Comparison of ENCODE assay signal across 1 cellular context in the genomic region with DNA sequence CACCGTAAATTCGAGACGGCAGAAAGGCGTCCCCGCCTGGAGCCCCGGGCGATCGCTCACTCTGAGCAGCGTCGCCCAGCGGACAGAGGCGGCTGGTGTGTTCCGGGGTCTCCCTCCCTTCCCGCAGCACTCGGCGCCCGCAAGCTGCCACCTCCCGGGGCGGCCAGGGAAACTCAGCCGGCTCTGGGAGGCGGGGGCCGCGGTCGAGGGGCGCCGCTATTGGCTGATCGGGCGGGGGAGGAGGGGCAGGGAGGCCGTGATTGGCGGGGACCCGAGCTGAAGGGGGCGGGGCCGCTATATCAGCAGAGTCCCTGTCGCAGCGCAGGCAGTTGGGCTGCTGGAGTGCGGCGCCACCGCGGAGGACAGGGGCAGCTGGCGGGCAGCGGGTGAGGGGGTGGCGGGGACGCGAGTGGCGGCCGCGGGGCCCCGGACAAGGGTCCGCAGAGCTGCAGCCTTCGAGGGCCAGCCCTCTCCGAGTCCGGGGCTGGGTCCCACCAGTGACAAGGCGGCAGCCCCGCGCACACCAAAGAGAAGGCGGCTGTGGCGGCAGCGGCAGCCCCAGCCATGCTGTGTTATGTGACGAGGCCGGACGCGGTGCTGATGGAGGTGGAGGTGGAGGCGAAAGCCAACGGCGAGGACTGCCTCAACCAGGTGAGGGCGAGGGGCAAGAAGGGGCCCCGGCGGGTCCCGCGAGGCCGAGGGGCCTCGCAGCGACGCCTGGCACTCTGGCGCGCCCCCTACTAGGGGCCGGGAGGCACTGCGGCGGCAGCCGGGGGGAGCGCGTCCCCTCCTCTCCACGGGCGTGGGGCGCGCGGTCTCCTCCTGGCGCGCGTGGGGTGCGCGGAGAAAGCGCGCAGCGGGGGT.
A peak's percentile ranks its signal among the peaks of the same experiment; 100 is the strongest.
TF ChIP-seq lines count a peak whose summit lies in the region.

TSS of gene MYLIP (plus strand) at position 328 of the 864 bp plus-strand sequence. CDS start at position 565, 237 bp downstream.

TF ChIP-seq in HepG2, 621 proteins besides CTCF, POLR2A, EP300 and RAD21 (continued from another document and continues in another):
- peak; percentile 54; the same call in 1 of the 2 replicates for TF ChIP-seq NR0B2 (CRISPR knock-in tag; IDR thresholded peaks at IDR 0.05)
- TF ChIP-seq ARID4A (CRISPR knock-in tag; IDR thresholded peaks at IDR 0.05; ENCODE audit: borderline replicate concordance): peak; percentile 90
- TF ChIP-seq ONECUT2 (CRISPR knock-in tag; IDR thresholded peaks at IDR 0.05): peak; percentile 9; the same call in 1 of the 2 replicates
- no peak for TF ChIP-seq FLYWCH1 (CRISPR knock-in tag; IDR thresholded peaks at IDR 0.05)
- TF ChIP-seq DBP (CRISPR knock-in tag; IDR thresholded peaks at IDR 0.05; ENCODE audit: not compliant biosample characterization): peak; percentile 72
- TF ChIP-seq ZNF616 (CRISPR knock-in tag; IDR thresholded peaks at IDR 0.05; ENCODE audit: low read depth): peak; percentile 88
- peak; percentile 53; the same call in 1 of the 2 replicates for TF ChIP-seq ZNF784 (CRISPR knock-in tag; IDR thresholded peaks at IDR 0.05; ENCODE audit: borderline replicate concordance)
- peak; percentile 34; the same call in 1 of the 2 replicates for TF ChIP-seq XBP1 (CRISPR knock-in tag; IDR thresholded peaks at IDR 0.05)
- peak; percentile 82; the same call in 1 of the 2 replicates for TF ChIP-seq ZNF703 (CRISPR knock-in tag; IDR thresholded peaks at IDR 0.05; ENCODE audit: borderline replicate concordance)
- TF ChIP-seq ZNF34 (CRISPR knock-in tag; IDR thresholded peaks at IDR 0.05; ENCODE audit: borderline replicate concordance): no peak
- peak; percentile 97 for TF ChIP-seq FOXC1 (CRISPR knock-in tag; IDR thresholded peaks at IDR 0.05; ENCODE audit: borderline replicate concordance)
- TF ChIP-seq ZNF83 (CRISPR knock-in tag; IDR thresholded peaks at IDR 0.05; ENCODE audit: borderline replicate concordance): no peak; the same call in 1 of the 2 replicates
- TF ChIP-seq ZNF580 (CRISPR knock-in tag; IDR thresholded peaks at IDR 0.05; ENCODE audit: borderline replicate concordance, low read depth): peak; percentile 90; the same call in 1 of the 2 replicates
- no peak for TF ChIP-seq ZSCAN29 (CRISPR knock-in tag; conservative IDR thresholded peaks at IDR 0.05)
- TF ChIP-seq ZNF772 (CRISPR knock-in tag; IDR thresholded peaks at IDR 0.05): peak; percentile 80
- peak; percentile 95 for TF ChIP-seq RNF2 (conservative IDR thresholded peaks at IDR 0.05; ENCODE audit: low read depth)
- TF ChIP-seq ZMYM2 (CRISPR knock-in tag; IDR thresholded peaks at IDR 0.05): no peak
- TF ChIP-seq, protein P1, sequence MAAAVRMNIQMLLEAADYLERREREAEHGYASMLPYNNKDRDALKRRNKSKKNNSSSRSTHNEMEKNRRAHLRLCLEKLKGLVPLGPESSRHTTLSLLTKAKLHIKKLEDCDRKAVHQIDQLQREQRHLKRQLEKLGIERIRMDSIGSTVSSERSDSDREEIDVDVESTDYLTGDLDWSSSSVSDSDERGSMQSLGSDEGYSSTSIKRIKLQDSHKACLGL (CRISPR knock-in tag; IDR thresholded peaks at IDR 0.05): peak; percentile 61; the same call in 1 of the 2 replicates
- TF ChIP-seq TOE1 (CRISPR knock-in tag; IDR thresholded peaks at IDR 0.05): peak; percentile 52; the same call in 1 of the 2 replicates
- peak; percentile 82; the same call in 1 of the 2 replicates for TF ChIP-seq NFKBIZ (CRISPR knock-in tag; IDR thresholded peaks at IDR 0.05)
- peak; percentile 87; the same call in 1 of the 2 replicates for TF ChIP-seq BORCS8-MEF2B (CRISPR knock-in tag; IDR thresholded peaks at IDR 0.05)
- peak; percentile 69 for TF ChIP-seq THAP11 (CRISPR knock-in tag; IDR thresholded peaks at IDR 0.05)
- TF ChIP-seq ZNF337 (CRISPR knock-in tag; IDR thresholded peaks at IDR 0.05; ENCODE audit: borderline replicate concordance, low read depth): peak; percentile 84; the same call in 1 of the 2 replicates
- TF ChIP-seq SRSF1 (optimal IDR thresholded peaks at IDR 0.05; ENCODE audit: low read depth, low read length): no peak
- TF ChIP-seq EEA1 (CRISPR knock-in tag; IDR thresholded peaks at IDR 0.05; ENCODE audit: borderline replicate concordance): peak; percentile 93; the same call in 1 of the 2 replicates
- TF ChIP-seq ZNF768 (CRISPR knock-in tag; IDR thresholded peaks at IDR 0.05): peak; percentile 78
- TF ChIP-seq, protein P2, sequence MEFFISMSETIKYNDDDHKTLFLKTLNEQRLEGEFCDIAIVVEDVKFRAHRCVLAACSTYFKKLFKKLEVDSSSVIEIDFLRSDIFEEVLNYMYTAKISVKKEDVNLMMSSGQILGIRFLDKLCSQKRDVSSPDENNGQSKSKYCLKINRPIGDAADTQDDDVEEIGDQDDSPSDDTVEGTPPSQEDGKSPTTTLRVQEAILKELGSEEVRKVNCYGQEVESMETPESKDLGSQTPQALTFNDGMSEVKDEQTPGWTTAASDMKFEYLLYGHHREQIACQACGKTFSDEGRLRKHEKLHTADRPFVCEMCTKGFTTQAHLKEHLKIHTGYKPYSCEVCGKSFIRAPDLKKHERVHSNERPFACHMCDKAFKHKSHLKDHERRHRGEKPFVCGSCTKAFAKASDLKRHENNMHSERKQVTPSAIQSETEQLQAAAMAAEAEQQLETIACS (CRISPR knock-in tag; IDR thresholded peaks at IDR 0.05): peak; percentile 54; the same call in 1 of the 2 replicates
- peak in 1 of 2 experiments; percentile 97; a peak in 2 of 4 replicates for TF ChIP-seq KLF16 (CRISPR knock-in tag; IDR thresholded peaks at IDR 0.05)
- TF ChIP-seq ZNF577 (CRISPR knock-in tag; IDR thresholded peaks at IDR 0.05; ENCODE audit: borderline replicate concordance, low read depth): no peak
- peak; percentile 73; the same call in 1 of the 2 replicates for TF ChIP-seq ZNF335 (CRISPR knock-in tag; IDR thresholded peaks at IDR 0.05)
- no peak for TF ChIP-seq ASH2L (IDR thresholded peaks at IDR 0.05; ENCODE audit: insufficient read length, low read depth, low read length)
- TF ChIP-seq ZNF766 (CRISPR knock-in tag; IDR thresholded peaks at IDR 0.05; ENCODE audit: borderline replicate concordance): peak; percentile 86; the same call in 1 of the 2 replicates
- TF ChIP-seq ZNF30 (CRISPR knock-in tag; IDR thresholded peaks at IDR 0.05): 0 out of 2 replicates have a peak, but pooled peaks have one; percentile 28
- peak; percentile 91 for TF ChIP-seq ZFY (CRISPR knock-in tag; IDR thresholded peaks at IDR 0.05)
- peak; percentile 79; the same call in 1 of the 2 replicates for TF ChIP-seq ZNF329 (CRISPR knock-in tag; IDR thresholded peaks at IDR 0.05; ENCODE audit: low read depth)
- TF ChIP-seq SNAPC4 (CRISPR knock-in tag; IDR thresholded peaks at IDR 0.05): 0 out of 2 replicates have a peak, but pooled peaks have one; percentile 76
- peak; percentile 53; the same call in 1 of the 2 replicates for TF ChIP-seq SOX5 (CRISPR knock-in tag; IDR thresholded peaks at IDR 0.05; ENCODE audit: borderline replicate concordance)
- no peak for TF ChIP-seq HDAC6 (IDR thresholded peaks at IDR 0.05; ENCODE audit: low read depth, low read length)
- no peak for TF ChIP-seq SKI (IDR thresholded peaks at IDR 0.05; ENCODE audit: partially characterized antibody)
- TF ChIP-seq NKX3-1 (CRISPR knock-in tag; IDR thresholded peaks at IDR 0.05): peak; percentile 92
